ENCODE assay signal across 8 cellular contexts in the genomic region with DNA sequence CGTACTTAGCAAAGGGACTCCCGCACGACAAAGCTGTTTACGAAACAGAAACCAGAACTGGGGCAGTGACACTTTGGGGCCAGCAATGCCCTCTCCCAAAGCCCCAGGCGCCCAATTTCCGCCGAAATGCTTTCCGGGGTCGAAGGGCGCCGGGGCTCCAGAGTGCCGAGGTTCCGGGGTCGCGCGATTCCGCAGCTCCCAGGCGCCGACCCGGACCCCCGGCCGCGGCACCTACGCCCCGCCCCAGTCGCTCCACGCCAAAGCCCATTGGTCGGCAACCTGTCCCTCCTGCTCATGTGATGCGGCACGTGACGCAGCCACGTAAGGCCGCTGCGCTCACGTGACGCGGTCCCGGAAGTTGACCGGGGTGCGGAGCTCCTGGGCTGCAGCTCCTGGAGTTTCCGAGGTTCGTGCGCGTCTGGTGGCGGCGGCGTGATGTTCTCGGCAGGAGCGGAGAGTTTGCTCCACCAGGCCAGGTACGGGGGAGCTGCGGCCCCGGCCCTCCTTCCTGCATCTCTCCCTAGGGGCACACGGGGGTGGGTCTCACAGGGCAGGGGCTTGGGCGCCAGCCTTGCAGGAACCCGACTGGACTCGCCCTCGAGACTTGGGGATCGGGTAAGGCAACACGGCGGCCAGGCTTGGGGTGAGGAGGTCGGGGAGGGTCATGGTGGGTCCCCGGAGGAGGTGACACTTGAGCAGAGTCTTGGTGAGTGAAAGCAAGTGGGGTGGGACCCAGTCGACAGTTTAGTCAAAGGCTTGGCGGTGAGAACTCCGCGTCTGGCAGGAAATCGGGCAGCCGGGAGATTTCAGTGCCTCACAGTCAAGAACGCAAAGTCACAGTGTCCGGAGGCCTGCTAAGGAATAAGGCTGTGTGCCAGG. TPM values are rescaled to one million over a fixed set of nuclear protein-coding genes. Genes with fewer than 3 reads are reported as not detected.
DNase-seq lines count a peak whose midpoint lies in the region; TF ChIP-seq lines count a peak whose summit lies in the region.

A gene with protein sequence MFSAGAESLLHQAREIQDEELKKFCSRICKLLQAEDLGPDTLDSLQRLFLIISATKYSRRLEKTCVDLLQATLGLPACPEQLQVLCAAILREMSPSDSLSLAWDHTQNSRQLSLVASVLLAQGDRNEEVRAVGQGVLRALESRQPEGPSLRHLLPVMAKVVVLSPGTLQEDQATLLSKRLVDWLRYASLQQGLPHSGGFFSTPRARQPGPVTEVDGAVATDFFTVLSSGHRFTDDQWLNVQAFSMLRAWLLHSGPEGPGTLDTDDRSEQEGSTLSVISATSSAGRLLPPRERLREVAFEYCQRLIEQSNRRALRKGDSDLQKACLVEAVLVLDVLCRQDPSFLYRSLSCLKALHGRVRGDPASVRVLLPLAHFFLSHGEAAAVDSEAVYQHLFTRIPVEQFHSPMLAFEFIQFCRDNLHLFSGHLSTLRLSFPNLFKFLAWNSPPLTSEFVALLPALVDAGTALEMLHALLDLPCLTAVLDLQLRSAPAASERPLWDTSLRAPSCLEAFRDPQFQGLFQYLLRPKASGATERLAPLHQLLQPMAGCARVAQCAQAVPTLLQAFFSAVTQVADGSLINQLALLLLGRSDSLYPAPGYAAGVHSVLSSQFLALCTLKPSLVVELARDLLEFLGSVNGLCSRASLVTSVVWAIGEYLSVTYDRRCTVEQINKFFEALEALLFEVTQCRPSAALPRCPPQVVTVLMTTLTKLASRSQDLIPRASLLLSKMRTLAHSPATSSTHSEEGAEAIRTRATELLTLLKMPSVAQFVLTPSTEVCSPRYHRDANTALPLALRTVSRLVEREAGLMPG (plus strand): TSS at position 343 of the 879 bp plus-strand sequence. CDS start 93 bp downstream, at position 436.

- CTCF ChIA-PET in activated naive CD4-positive, alpha-beta T cell treated with anti-CD3 and anti-CD28 coated beads for 36 hours (lab: Charles Lee): interaction anchor here (1.0 to 2.1 kb wide), 9 partner anchors 16 to 198 kb away, joined by 3 to 7 read pairs (median 3); no protein-coding TSS in a partner anchor

- peak within 1 kb of the TSS; percentile 75 for H2BK5ac ChIP-seq in neuronal stem cell (ENCODE audit: low read length)

- intact Hi-C loops in activated naive CD4-positive, alpha-beta T cell treated with anti-CD3 and anti-CD28 coated beads for 36 hours (cut with micrococcal nuclease): loop anchor here (1.0 to 2.0 kb wide), 4 partner anchors 37 to 134 kb away; a partner anchor contains a TSS

- DNase-seq in GM04504 (ENCODE audit: low read depth) (peak; percentile 90), HFF-Myc (ENCODE audit: extremely low read depth, low read depth) (peak; percentile 86), MV-4-11 (lab: John Stamatoyannopoulos, UW) (peak; percentile 97), SK-N-DZ (ENCODE audit: low spot score) (peak; percentile 96), foreskin melanocyte (peak; percentile 94), neuronal stem cell (ENCODE audit: low spot score) (peak; percentile 88)
- peak; percentile 94 for DNase-seq in activated naive CD4-positive, alpha-beta T cell treated with anti-CD3 and anti-CD28 coated beads for 36 hours

- H2BK15ac ChIP-seq in neuronal stem cell (ENCODE audit: low read length): no peak within 1 kb of the TSS

- H3K18ac ChIP-seq in neuronal stem cell (ENCODE audit: low read length): peak within 1 kb of the TSS; percentile 83

- peak within 1 kb of the TSS; percentile 96 for H4K8ac ChIP-seq in neuronal stem cell (ENCODE audit: low read depth, low read length)

- no peaks in the 10 kb centered on the region for H3K27me3 ChIP-seq in neuronal stem cell (ENCODE audit: control insufficient read depth in 3 of 3, insufficient read depth in 3 of 3, low read depth in 1 of 3, low read length in 3 of 3)
- no peaks in the 10 kb centered on the region for H3K27me3 ChIP-seq in subcutaneous abdominal adipose tissue (ENCODE audit: control insufficient read depth in 5 of 5, insufficient read depth in 4 of 5, low read length in 5 of 5)

- peak within 1 kb of the TSS; percentile 95 for H2AFZ ChIP-seq in neuronal stem cell (ENCODE audit: low read length)

- H4K91ac ChIP-seq in neuronal stem cell (ENCODE audit: low read depth, low read length, poor library complexity): peak within 1 kb of the TSS; percentile 53

- no CpG with 5 or more reads among the region's 70 CpGs for WGBS in neuronal stem cell (ENCODE audit: extremely low coverage in 2 of 2, insufficient read length in 2 of 2, insufficient replicate concordance in 1 of 2), 2 donors

- H3K14ac ChIP-seq in neuronal stem cell (ENCODE audit: low read length): no peak within 1 kb of the TSS

- no peaks in the 10 kb centered on the region for H3K27me3 Mint-ChIP-seq in activated naive CD4-positive, alpha-beta T cell treated with anti-CD3 and anti-CD28 coated beads for 36 hours (ENCODE audit: low read depth)

- H2BK12ac ChIP-seq in neuronal stem cell (ENCODE audit: low read length): no peak within 1 kb of the TSS

- peak within 1 kb of the TSS; percentile 94 for H2AK5ac ChIP-seq in neuronal stem cell (ENCODE audit: low read depth, low read length)

- H3K4me2 ChIP-seq in neuronal stem cell (ENCODE audit: insufficient read depth, low read length, poor library complexity, severe bottlenecking): peak within 1 kb of the TSS; percentile 84

- TF ChIP-seq CTCF in HFF-Myc (IDR thresholded peaks at IDR 0.05; ENCODE audit: low read depth, low read length, missing control alignments): no peak

- H3K36me3 Mint-ChIP-seq in activated naive CD4-positive, alpha-beta T cell treated with anti-CD3 and anti-CD28 coated beads for 36 hours (ENCODE audit: low read depth): peaks cover 7% of the 10 kb centered on the region

- no peak within 1 kb of the TSS for H3K4ac ChIP-seq in neuronal stem cell (ENCODE audit: low read length)

- peak within 1 kb of the TSS; percentile 93 for H3K27ac Mint-ChIP-seq in activated naive CD4-positive, alpha-beta T cell treated with anti-CD3 and anti-CD28 coated beads for 36 hours

- peaks cover 3% of the 10 kb centered on the region for H3K79me1 ChIP-seq in neuronal stem cell (ENCODE audit: low read depth, low read length)

- H3K4me3 ChIP-seq in HFF-Myc (replicated peaks; ENCODE audit: low read depth, low read length): peak within 1 kb of the TSS; percentile 77
- H3K4me3 ChIP-seq in neuronal stem cell (ENCODE audit: low read length in 2 of 2): peak within 1 kb of the TSS; percentile 87 to 93
- peak within 1 kb of the TSS; percentile 81 to 97 (median 93) for H3K4me3 ChIP-seq in subcutaneous abdominal adipose tissue (ENCODE audit: low read depth in 1 of 5, low read length in 5 of 5)

- peaks cover 40% of the 10 kb centered on the region for H3K4me1 Mint-ChIP-seq in activated naive CD4-positive, alpha-beta T cell treated with anti-CD3 and anti-CD28 coated beads for 36 hours (ENCODE audit: low read depth)

- H3K9me3 Mint-ChIP-seq in activated naive CD4-positive, alpha-beta T cell treated with anti-CD3 and anti-CD28 coated beads for 36 hours: no peaks in the 10 kb centered on the region

- H3K4me3 Mint-ChIP-seq in activated naive CD4-positive, alpha-beta T cell treated with anti-CD3 and anti-CD28 coated beads for 36 hours: peak within 1 kb of the TSS; percentile 98

- peak within 1 kb of the TSS; percentile 90 for H3K9ac ChIP-seq in neuronal stem cell (ENCODE audit: low read depth, low read length, poor library complexity)
- peak within 1 kb of the TSS; percentile 83 to 99 (median 97) for H3K9ac ChIP-seq in subcutaneous abdominal adipose tissue (ENCODE audit: low read length in 5 of 5)

- H3K4me1 ChIP-seq in neuronal stem cell (ENCODE audit: control insufficient read depth in 2 of 2, insufficient read depth in 1 of 2, low read depth in 1 of 2, low read length in 2 of 2) (peaks cover 8 to 11% of the 10 kb centered on the region in 2 donors), subcutaneous abdominal adipose tissue (ENCODE audit: control insufficient read depth in 5 of 5, insufficient read depth in 5 of 5, low read length in 5 of 5) (peaks cover 4 to 34% (median 27%) of the 10 kb centered on the region in 5 donors)

- H3K23ac ChIP-seq in neuronal stem cell (ENCODE audit: low read depth, low read length, poor library complexity): peak within 1 kb of the TSS; percentile 52

- H2BK120ac ChIP-seq in neuronal stem cell (ENCODE audit: low read depth, low read length): no peak within 1 kb of the TSS

- no peaks in the 10 kb centered on the region for H3K9me3 ChIP-seq in neuronal stem cell (replicated peaks in 1 of 2; ENCODE audit: control insufficient read depth in 2 of 2, insufficient read depth in 1 of 2, low read depth in 1 of 2, low read length in 2 of 2)
- no peaks in the 10 kb centered on the region for H3K9me3 ChIP-seq in subcutaneous abdominal adipose tissue (ENCODE audit: control insufficient read depth in 5 of 5, low read length in 5 of 5)

- H3K36me3 ChIP-seq in neuronal stem cell (replicated peaks in 1 of 2; ENCODE audit: control insufficient read depth in 2 of 2, insufficient read depth in 2 of 2, low read length in 2 of 2) (peaks cover 0 to 16% of the 10 kb centered on the region in 2 donors), subcutaneous abdominal adipose tissue (ENCODE audit: control insufficient read depth in 5 of 5, insufficient read depth in 5 of 5, low read length in 5 of 5) (peaks cover 0 to 2% (median under 1%) of the 10 kb centered on the region in 5 donors)

- H3K27ac ChIP-seq in neuronal stem cell (replicated peaks; ENCODE audit: low read length): peak within 1 kb of the TSS; percentile 33
- peak within 1 kb of the TSS; percentile 99 for H3K27ac ChIP-seq in subcutaneous abdominal adipose tissue (ENCODE audit: low read depth, low read length)

RNA-seq across cellular contexts. Expression of the gene that starts here (rescaled TPM):
- polyA plus RNA-seq in SK-N-DZ (2014; cell fraction: cytosol; rRNA removed): 26.0 and 28.2 TPM in 2 replicates
- 90.4 and 109 TPM in 2 replicates for polyA plus RNA-seq in SK-N-DZ (2014; cell fraction: nucleus; rRNA removed)
- 10 to 100 TPM; 15.3 to 18.1 TPM for total RNA-seq in activated naive CD4-positive, alpha-beta T cell treated with anti-CD3 and anti-CD28 coated beads for 36 hours
- polyA plus RNA-seq in neuronal stem cell (2013, experiment 1 of 2): 6.0 TPM
- 6.1 TPM for polyA plus RNA-seq in neuronal stem cell (2013, experiment 2 of 2)

Comparison
In these comparisons a context has a peak if more than half of its experiments do, and no peak if none do; other contexts are left out.
1. Peak in every context shown above with its lines: DNase-seq, H3K4me3 ChIP-seq and H3K27ac ChIP-seq.